ENCODE assay signal across 8 cellular contexts in genomic region chr5:91280942-91281269, GRCh38.
DNase-seq lines count a peak whose midpoint lies in the region; ATAC-seq, FAIRE-seq and TF ChIP-seq lines count a peak whose summit lies in the region.

No MANE protein-coding gene starts in this region.

- H3K27me3 ChIP-seq in brain microvascular endothelial cell (replicated peaks) (no peaks in the 10 kb centered on the region), mucosa of stomach (ENCODE audit: control insufficient read depth, insufficient read depth, low read length) (no peaks in the 10 kb centered on the region)

- no peak for DNase-seq in brain microvascular endothelial cell
- no peak for DNase-seq in SIG-M5 (lab: John Stamatoyannopoulos, UW)
- no peak for DNase-seq in HTR-8/SVneo (ENCODE audit: insufficient read length, low spot score)
- DNase-seq in stimulated activated CD4-positive, alpha-beta T cell treated with anti-CD3 and anti-CD28 coated beads, Interleukin-4, amount 100 ng/mL, for 24 hours, result no peak

- FAIRE-seq in HTR-8/SVneo (lab: Jason Lieb, UNC), result no peak

- H3K9me3 ChIP-seq in mucosa of stomach (ENCODE audit: control insufficient read depth, low read length), result no peaks in the 10 kb centered on the region

- H3K27ac ChIP-seq in brain microvascular endothelial cell, result peak overlapping the region; percentile 98

- ATAC-seq in GM18858 (IDR thresholded peaks at IDR 0.05; ENCODE audit: unreplicated experiment) (peak; percentile 3), HG03097 (IDR thresholded peaks at IDR 0.05; ENCODE audit: low FRiP score, unreplicated experiment) (peak; percentile 5), HG03439 (IDR thresholded peaks at IDR 0.05; ENCODE audit: unreplicated experiment) (no peak)

- TF ChIP-seq CTCF in brain microvascular endothelial cell (IDR thresholded peaks at IDR 0.05; ENCODE audit: low read depth, low read length, missing control alignments), result no peak

- H3K36me3 ChIP-seq in brain microvascular endothelial cell (replicated peaks), result no peaks in the 10 kb centered on the region
- no peaks in the 10 kb centered on the region for H3K36me3 ChIP-seq in mucosa of stomach (ENCODE audit: control insufficient read depth, insufficient read depth, low read length)

- peaks cover 14% of the 10 kb centered on the region for H3K4me1 ChIP-seq in mucosa of stomach (ENCODE audit: control insufficient read depth, insufficient read depth, low read length)

- H3K9ac ChIP-seq in mucosa of stomach (ENCODE audit: low read length), result peak overlapping the region; percentile 60

- in situ Hi-C loops in brain microvascular endothelial cell (cut with HindIII; ENCODE audit: low pct_ligation_motif_present, low sequenced_read_pairs), result no loop called here

- peak overlapping the region; percentile 56 for H3K4me3 ChIP-seq in brain microvascular endothelial cell (ENCODE audit: low read depth, low read length)
- peak overlapping the region; percentile 18 for H3K4me3 ChIP-seq in mucosa of stomach (ENCODE audit: low read length)
